ENCODE assay signal across 14 cellular contexts in the genomic region with DNA sequence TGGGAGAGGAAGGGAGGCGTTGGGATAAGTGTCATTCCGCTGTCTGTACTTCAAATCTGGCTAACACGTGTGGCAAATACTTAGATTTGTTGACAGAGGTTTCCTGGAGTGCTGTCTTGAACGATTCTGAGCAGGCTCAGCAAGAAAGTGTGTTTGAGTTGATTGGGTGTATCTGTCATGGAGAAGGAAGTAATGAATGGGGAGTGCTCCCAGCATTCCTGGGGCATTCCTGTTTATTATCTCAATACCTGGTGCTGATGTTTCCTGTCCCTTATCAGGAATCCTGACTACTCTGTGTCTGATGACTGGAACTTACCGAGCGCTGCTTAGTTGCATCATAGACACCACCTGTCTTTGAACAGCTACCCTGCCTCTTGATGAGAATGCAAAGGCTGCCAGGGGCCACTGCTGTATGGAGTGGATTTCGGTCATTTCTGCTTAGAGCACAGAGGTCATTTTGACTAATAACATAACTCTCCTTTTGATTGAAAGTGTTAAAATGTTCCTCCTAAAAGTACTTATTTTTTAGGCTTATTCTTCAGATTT. TPM values are rescaled to one million over a fixed set of nuclear protein-coding genes. Genes with fewer than 3 reads are reported as not detected.
DNase-seq lines count a peak whose midpoint lies in the region; ATAC-seq and TF ChIP-seq lines count a peak whose summit lies in the region.
"Had no signal": no experiment of that assay in that cellular context is flagged by ENCODE, and none has a peak within 500 bp of the region (broad histone marks: within the 10 kb centered on the region; RNA-seq: fewer than 3 reads in every experiment).

No MANE protein-coding gene starts in this region.

- no peak overlapping the region for H2BK12ac ChIP-seq in mesenchymal stem cell (ENCODE audit: low read length in 2 of 2)

- no peaks in the 10 kb centered on the region for H3K9me3 ChIP-seq in mesenchymal stem cell (ENCODE audit: control insufficient read depth, low read length)
- H3K9me3 ChIP-seq in right cardiac atrium (ENCODE audit: control insufficient read depth, low read length), result no peaks in the 10 kb centered on the region
- no peaks in the 10 kb centered on the region for H3K9me3 ChIP-seq in ascending aorta
- no peaks in the 10 kb centered on the region for H3K9me3 ChIP-seq in aorta (ENCODE audit: control insufficient read depth, low read length)

- no peak overlapping the region for H3K27ac ChIP-seq in mesenchymal stem cell (ENCODE audit: low read length, poor library complexity, severe bottlenecking)
- no peak overlapping the region for H3K27ac ChIP-seq in right cardiac atrium (ENCODE audit: low read length)
- H3K27ac ChIP-seq in ascending aorta, result no peak overlapping the region
- H3K27ac ChIP-seq in aorta (ENCODE audit: low read depth in 1 of 2, low read length in 2 of 2), result no peak overlapping the region
- H3K27ac ChIP-seq: SK-N-MC had no signal

- no peak overlapping the region for H3K9ac ChIP-seq in mesenchymal stem cell (ENCODE audit: low read length)

- no peak overlapping the region for H2AFZ ChIP-seq in mesenchymal stem cell (ENCODE audit: low read depth, low read length)

- H3K79me1 ChIP-seq in mesenchymal stem cell (replicated peaks; ENCODE audit: low read length, poor library complexity, severe bottlenecking), result no peaks in the 10 kb centered on the region

- H3K4me3 ChIP-seq in AG10803 (ENCODE audit: low read length) (no peak overlapping the region), mesenchymal stem cell (ENCODE audit: insufficient read depth in 1 of 2, low read depth in 1 of 2, low read length in 2 of 2) (no peak overlapping the region), right cardiac atrium (ENCODE audit: low read length) (no peak overlapping the region), ascending aorta (no peak overlapping the region), aorta (ENCODE audit: low read length in 2 of 2) (no peak overlapping the region)
- H3K4me3 ChIP-seq: SK-N-MC had no signal

- peaks cover 33% of the 10 kb centered on the region for H3K36me3 Mint-ChIP-seq in dendritic cell treated with granulocyte-macrophage colony-stimulating factor and Interleukin-4, amounts not matched to agents 40 ng/mL and 50 ng/mL, for 4 days (ENCODE audit: low read depth)

- no peaks in the 10 kb centered on the region for H3K27me3 Mint-ChIP-seq in dendritic cell treated with granulocyte-macrophage colony-stimulating factor and Interleukin-4, amounts not matched to agents 40 ng/mL and 50 ng/mL, for 4 days
- H3K27me3 Mint-ChIP-seq: CD4-positive, alpha-beta memory T cell had no signal

- TF ChIP-seq CTCF in AG10803 (conservative IDR thresholded peaks at IDR 0.05; ENCODE audit: low read length) (no peak), ascending aorta (IDR thresholded peaks at IDR 0.05) (no peak)

- no peak overlapping the region for H2AK5ac ChIP-seq in mesenchymal stem cell (ENCODE audit: low read length, severe bottlenecking)

- H2BK15ac ChIP-seq in mesenchymal stem cell (ENCODE audit: low read depth, poor library complexity, severe bottlenecking), result no peak overlapping the region

- intact Hi-C loops in dendritic cell treated with granulocyte-macrophage colony-stimulating factor and Interleukin-4, amounts not matched to agents 40 ng/mL and 50 ng/mL, for 4 days (cut with micrococcal nuclease), result no loop called here
- intact Hi-C loops in right cardiac atrium (cut with DNase I), result no loop called here
- intact Hi-C loops in ascending aorta (cut with DNase I), result no loop called here
- intact Hi-C loops in aorta (cut with DNase I), result no loop called here

- no peak overlapping the region for H2BK120ac ChIP-seq in mesenchymal stem cell (ENCODE audit: low read depth, low read length)

- no peak overlapping the region for H3K4me3 Mint-ChIP-seq in dendritic cell treated with granulocyte-macrophage colony-stimulating factor and Interleukin-4, amounts not matched to agents 40 ng/mL and 50 ng/mL, for 4 days
- H3K4me3 Mint-ChIP-seq: CD4-positive, alpha-beta memory T cell; H9 had no signal

- H3K14ac ChIP-seq in mesenchymal stem cell (ENCODE audit: low read length in 2 of 2), result no peak overlapping the region

- WGBS in mesenchymal stem cell, result 69% methylated on average over 6 of the region's 7 CpGs
- 49% methylated on average over 7 of the region's 7 CpGs for WGBS in right cardiac atrium
- WGBS in aorta, 2 donors, result 65 to 73% methylated on average over 7 of the region's 7 CpGs

- H3K27me3 ChIP-seq in mesenchymal stem cell (ENCODE audit: control insufficient read depth in 1 of 2, insufficient read depth in 1 of 2, low read length in 2 of 2) (no peaks in the 10 kb centered on the region), right cardiac atrium (ENCODE audit: control insufficient read depth, insufficient read depth) (no peaks in the 10 kb centered on the region), ascending aorta (no peaks in the 10 kb centered on the region), aorta (ENCODE audit: control insufficient read depth in 1 of 2, insufficient read depth in 2 of 2, low read length in 1 of 2) (no peaks in the 10 kb centered on the region)

- H4K91ac ChIP-seq in mesenchymal stem cell (ENCODE audit: low read length), result peak overlapping the region; percentile 7

- no peak overlapping the region for H3K18ac ChIP-seq in mesenchymal stem cell (ENCODE audit: low read depth in 1 of 2, low read length in 2 of 2)

- DNase-seq in AG10803 (ENCODE audit: low read depth), result peak; percentile 5
- DNase-seq in NCI-H2029 (lab: John Stamatoyannopoulos, UW), result peak; percentile 25
- no peak for DNase-seq in mesenchymal stem cell
- DNase-seq in right cardiac atrium, result no peak
- no peak for DNase-seq in ascending aorta (ENCODE audit: low spot score in 2 of 2)
- DNase-seq in aorta, result no peak
- DNase-seq: CD4-positive, alpha-beta memory T cell; H9; Karpas-422; NCI-H187 treated with DMSO at 0.1 percent for 48 hours; NCI-H526 treated with DMSO at 0.1 percent for 48 hours; PC-3 had no signal

- H3K27ac Mint-ChIP-seq in dendritic cell treated with granulocyte-macrophage colony-stimulating factor and Interleukin-4, amounts not matched to agents 40 ng/mL and 50 ng/mL, for 4 days, result peak overlapping the region; percentile 29

- peaks cover 3% of the 10 kb centered on the region for H3K4me1 ChIP-seq in mesenchymal stem cell (ENCODE audit: control insufficient read depth, insufficient read depth, low read depth, low read length)
- H3K4me1 ChIP-seq in right cardiac atrium (ENCODE audit: control insufficient read depth, insufficient read depth, low read length), result no peaks in the 10 kb centered on the region
- no peaks in the 10 kb centered on the region for H3K4me1 ChIP-seq in ascending aorta
- no peaks in the 10 kb centered on the region for H3K4me1 ChIP-seq in aorta (ENCODE audit: control insufficient read depth in 1 of 2, insufficient read depth in 2 of 2, low read length in 2 of 2)

- no peak overlapping the region for H3K4ac ChIP-seq in mesenchymal stem cell (ENCODE audit: low read depth in 1 of 2, low read length in 2 of 2)

- no peak overlapping the region for H3K4me2 ChIP-seq in mesenchymal stem cell (ENCODE audit: low read length, poor library complexity, severe bottlenecking)

- no peaks in the 10 kb centered on the region for H3K9me3 Mint-ChIP-seq in dendritic cell treated with granulocyte-macrophage colony-stimulating factor and Interleukin-4, amounts not matched to agents 40 ng/mL and 50 ng/mL, for 4 days
- H3K9me3 Mint-ChIP-seq: CD4-positive, alpha-beta memory T cell; H9 had no signal

- ATAC-seq in right cardiac atrium (no peak), aorta (ENCODE audit: low FRiP score) (no peak)
- ATAC-seq: PC-3 had no signal

- H3K4me1 Mint-ChIP-seq in dendritic cell treated with granulocyte-macrophage colony-stimulating factor and Interleukin-4, amounts not matched to agents 40 ng/mL and 50 ng/mL, for 4 days (ENCODE audit: low read depth), result peaks cover 29% of the 10 kb centered on the region
- H3K4me1 Mint-ChIP-seq: H9 had no signal

- peaks cover 10 to 31% of the 10 kb centered on the region in 2 experiments for H3K36me3 ChIP-seq in mesenchymal stem cell (ENCODE audit: control insufficient read depth in 1 of 2, insufficient read depth in 2 of 2, low read depth in 1 of 2, low read length in 2 of 2)
- H3K36me3 ChIP-seq in ascending aorta, result no peaks in the 10 kb centered on the region
- H3K36me3 ChIP-seq in aorta (ENCODE audit: control insufficient read depth in 1 of 2, insufficient read depth in 2 of 2, low read length in 1 of 2), result peaks cover 0 to 2% of the 10 kb centered on the region in 2 donors

- no peak overlapping the region for H2BK5ac ChIP-seq in mesenchymal stem cell (ENCODE audit: low read depth, low read length, poor library complexity, severe bottlenecking)

- no peak overlapping the region for H3K23ac ChIP-seq in mesenchymal stem cell (ENCODE audit: low read length in 2 of 2)

- H4K8ac ChIP-seq in mesenchymal stem cell (ENCODE audit: low read length), result no peak overlapping the region

RNA-seq across cellular contexts. Expression of a gene that starts 40.9 kb away (rescaled TPM):
- 92.2 TPM for polyA plus RNA-seq in mesenchymal stem cell (2013, experiment 1 of 2)
- polyA plus RNA-seq in mesenchymal stem cell (2013, experiment 2 of 2), result 91.8 TPM
- 10 to 100 TPM; 56.2 to 67.3 (median 60.6) TPM for total RNA-seq in right cardiac atrium
- polyA plus RNA-seq in right cardiac atrium, result 26.9 TPM
- 278 TPM for total RNA-seq in ascending aorta
- 100 to 1,000 TPM in 1 of 2 donors, 10 to 100 TPM in 1; 82.7 to 101 TPM for total RNA-seq in aorta
- 10 to 100 TPM; 24.2 to 44.0 TPM for polyA plus RNA-seq in aorta

Comparison
In these comparisons a context has a peak if more than half of its experiments do, and no peak if none do; other contexts are left out.
1. DNase-seq: peak in AG10803 (single experiment) and NCI-H2029 (single experiment); none in mesenchymal stem cell (single experiment), right cardiac atrium (0 of 3), ascending aorta (0 of 2) and aorta (0 of 2).